27 cellular contexts compared by ENCODE assay signal in genomic region chr11:21426931-21427330, GRCh38.
"Had no signal": no experiment of that assay in that cellular context is flagged by ENCODE, and none has a peak within 500 bp of the region (broad histone marks: within the 10 kb centered on the region; RNA-seq: fewer than 3 reads in every experiment).

No MANE protein-coding gene starts in this region.

- H3K4me3 ChIP-seq: lower lobe of right lung, pancreas, psoas muscle, right atrium auricular region, right lobe of liver, smooth muscle cell, uterus had no signal

- DNase-seq: hippocampal formation; kidney glomerular epithelial cell; left cardiac atrium; left ventricle myocardium superior; lower lobe of right lung; mammary epithelial cell; mesenchymal stem cell; naive thymus-derived CD8-positive, alpha-beta T cell; nucleus accumbens; pancreas; psoas muscle; right lobe of liver; stimulated activated CD4-positive, alpha-beta T cell treated with anti-CD3 and anti-CD28 coated beads, Interleukin-1b, Interleukin-23, amount 100 ng/mL, for 48 hours; stimulated activated CD4-positive, alpha-beta T cell treated with anti-CD3 and anti-CD28 coated beads, Interleukin-2, amount 100 ng/mL, for 48 hours; stimulated activated CD4-positive, alpha-beta T cell treated with anti-CD3 and anti-CD28 coated beads, Interleukin-4, amount 100 ng/mL, for 4 hours; stimulated activated CD8-positive, alpha-beta memory T cell treated with anti-CD3 and anti-CD28 coated beads, Interleukin-4, amount 100 ng/mL, for 48 hours; stimulated activated naive CD4-positive, alpha-beta T cell treated with Interleukin-2 at 50 U/mL for 16 hours; stimulated activated naive CD8-positive, alpha-beta T cell treated with anti-CD3 and anti-CD28 coated beads, Interleukin-15, amount 100 ng/mL, for 72 hours; substantia nigra; uterus had no signal

- H3K36me3 ChIP-seq: lower lobe of right lung, pancreas, right atrium auricular region, right lobe of liver, uterus had no signal

- H3K9me3 Mint-ChIP-seq: nephron, neural crest cell, type B pancreatic cell had no signal

- H3K4me3 Mint-ChIP-seq: naive thymus-derived CD8-positive, alpha-beta T cell; nephron; neural crest cell; stimulated activated memory B cell treated with anti-CD40 and anti-IgM and Interleukin-4, amounts not matched to agents 10 μg/mL and 1 μg/mL and 100 μg/mL, for 72 hours; stimulated activated naive CD8-positive, alpha-beta T cell treated with anti-CD3 and anti-CD28 coated beads, Interleukin-15, amount 100 ng/mL, for 72 hours; type B pancreatic cell had no signal

- H3K27me3 ChIP-seq: pancreas, right atrium auricular region, right lobe of liver, uterus had no signal

- H3K27ac Mint-ChIP-seq: naive thymus-derived CD8-positive, alpha-beta T cell; nephron; stimulated activated memory B cell treated with anti-CD40 and anti-IgM and Interleukin-4, amounts not matched to agents 10 μg/mL and 1 μg/mL and 100 μg/mL, for 72 hours; stimulated activated naive CD8-positive, alpha-beta T cell treated with anti-CD3 and anti-CD28 coated beads, Interleukin-15, amount 100 ng/mL, for 72 hours; type B pancreatic cell had no signal

- H3K9me3 ChIP-seq: lower lobe of right lung, pancreas, psoas muscle, right atrium auricular region, right lobe of liver, uterus had no signal

- H3K36me3 Mint-ChIP-seq: stimulated activated memory B cell treated with anti-CD40 and anti-IgM and Interleukin-4, amounts not matched to agents 10 μg/mL and 1 μg/mL and 100 μg/mL, for 72 hours; type B pancreatic cell had no signal

- H3K27ac ChIP-seq: lower lobe of right lung, pancreas, psoas muscle, right atrium auricular region, right lobe of liver, uterus had no signal

- H3K4me1 ChIP-seq: lower lobe of right lung, pancreas, psoas muscle, right atrium auricular region, right lobe of liver, uterus had no signal

- H3K4me1 Mint-ChIP-seq: naive thymus-derived CD8-positive, alpha-beta T cell; nephron; neural crest cell; stimulated activated memory B cell treated with anti-CD40 and anti-IgM and Interleukin-4, amounts not matched to agents 10 μg/mL and 1 μg/mL and 100 μg/mL, for 72 hours; stimulated activated naive CD8-positive, alpha-beta T cell treated with anti-CD3 and anti-CD28 coated beads, Interleukin-15, amount 100 ng/mL, for 72 hours had no signal

- H3K27me3 Mint-ChIP-seq: naive thymus-derived CD8-positive, alpha-beta T cell; stimulated activated memory B cell treated with anti-CD40 and anti-IgM and Interleukin-4, amounts not matched to agents 10 μg/mL and 1 μg/mL and 100 μg/mL, for 72 hours; stimulated activated naive CD8-positive, alpha-beta T cell treated with anti-CD3 and anti-CD28 coated beads, Interleukin-15, amount 100 ng/mL, for 72 hours; type B pancreatic cell had no signal

- ATAC-seq: left cardiac atrium; left lobe of liver; left ventricle myocardium superior; lower lobe of right lung; naive thymus-derived CD8-positive, alpha-beta T cell; pancreas; psoas muscle; right lobe of liver; stimulated activated memory B cell treated with anti-CD40 and anti-IgM and Interleukin-4, amounts not matched to agents 10 μg/mL and 1 μg/mL and 100 μg/mL, for 72 hours; stimulated activated naive CD8-positive, alpha-beta T cell treated with anti-CD3 and anti-CD28 coated beads, Interleukin-15, amount 100 ng/mL, for 72 hours had no signal
